Comparison of ENCODE assay signal across 15 cellular contexts in the genomic region with DNA sequence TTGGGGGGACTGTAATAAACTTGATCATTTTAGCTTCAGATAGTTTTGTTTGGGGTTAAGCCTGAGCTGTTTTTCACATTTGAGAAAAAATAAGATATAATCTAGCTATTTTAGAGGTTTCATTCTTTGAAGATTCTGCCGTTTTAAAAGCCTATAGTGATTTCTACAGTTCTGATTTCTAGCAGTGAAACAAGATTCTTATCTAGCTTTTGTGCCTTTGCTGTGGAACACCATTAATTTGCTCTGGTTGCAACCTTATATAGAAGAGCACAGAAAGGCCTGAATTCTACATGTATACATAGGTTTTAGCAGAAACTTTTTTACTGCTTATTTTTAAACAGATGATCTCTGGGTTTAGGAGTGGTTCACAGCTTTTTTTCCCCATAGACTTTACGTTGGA. TPM values are rescaled to one million over a fixed set of nuclear protein-coding genes. Genes with fewer than 3 reads are reported as not detected.
DNase-seq lines count a peak whose midpoint lies in the region; TF ChIP-seq lines count a peak whose summit lies in the region.
"Had no signal": no experiment of that assay in that cellular context is flagged by ENCODE, and none has a peak within 500 bp of the region (broad histone marks: within the 10 kb centered on the region; RNA-seq: fewer than 3 reads in every experiment).

No MANE protein-coding gene starts in this region.

- no peaks in the 10 kb centered on the region for H3K36me3 Mint-ChIP-seq in brain

- no peaks in the 10 kb centered on the region for H3K9me3 ChIP-seq in mucosa of stomach (ENCODE audit: control insufficient read depth, low read length)
- no peaks in the 10 kb centered on the region for H3K9me3 ChIP-seq in suprapubic skin

- H3K27me3 ChIP-seq in ACC112 (ENCODE audit: insufficient read depth, low read length) (no peaks in the 10 kb centered on the region), mucosa of stomach (ENCODE audit: control insufficient read depth, insufficient read depth, low read length) (no peaks in the 10 kb centered on the region), suprapubic skin (no peaks in the 10 kb centered on the region)

- peaks cover 3% of the 10 kb centered on the region for H3K27me3 Mint-ChIP-seq in brain

- TF ChIP-seq EP300 in suprapubic skin (IDR thresholded peaks at IDR 0.05), result no peak

- peak overlapping the region in 2 of 5 experiments; percentile 44 to 76 for H3K4me3 Mint-ChIP-seq in brain
- H3K4me3 Mint-ChIP-seq: GM23338 had no signal

- TF ChIP-seq CTCF in brain (conservative IDR thresholded peaks at IDR 0.05) (no peak), suprapubic skin (IDR thresholded peaks at IDR 0.05) (no peak), GM10266 (IDR thresholded peaks at IDR 0.05; ENCODE audit: control insufficient read depth, insufficient read depth, low read depth, missing control alignments) (no peak)

- WGBS in suprapubic skin, result 76% methylated on average over 2 of the region's 2 CpGs

- H3K36me3 ChIP-seq in ACC112 (ENCODE audit: insufficient read depth, low read length) (no peaks in the 10 kb centered on the region), mucosa of stomach (ENCODE audit: control insufficient read depth, insufficient read depth, low read length) (no peaks in the 10 kb centered on the region), suprapubic skin (no peaks in the 10 kb centered on the region)

- H3K4me1 ChIP-seq in ACC112 (ENCODE audit: control insufficient read depth, insufficient read depth, low read length, unreplicated experiment) (peaks cover 42% of the 10 kb centered on the region), mucosa of stomach (ENCODE audit: control insufficient read depth, insufficient read depth, low read length) (peaks cover 29% of the 10 kb centered on the region), suprapubic skin (peaks cover 12% of the 10 kb centered on the region)

- H3K9ac ChIP-seq in mucosa of stomach (ENCODE audit: low read length), result peak overlapping the region; percentile 19

- H3K27ac ChIP-seq in ACC112 (ENCODE audit: low read depth, low read length) (peak overlapping the region; percentile 35), suprapubic skin (no peak overlapping the region)
- H3K27ac ChIP-seq: epithelial cell of prostate had no signal

- H3K4me3 ChIP-seq in ACC112 (ENCODE audit: low read depth, low read length), result peak overlapping the region; percentile 73; the same call in 1 of the 2 replicates
- no peak overlapping the region for H3K4me3 ChIP-seq in Jurkat, Clone E6-1 (ENCODE audit: low read length)
- H3K4me3 ChIP-seq in mucosa of stomach (ENCODE audit: low read length), result no peak overlapping the region
- H3K4me3 ChIP-seq in suprapubic skin, result no peak overlapping the region
- H3K4me3 ChIP-seq: GM23338 had no signal

- peak overlapping the region in 3 of 5 experiments; percentile 62 to 86 (median 82) for H3K27ac Mint-ChIP-seq in brain
- H3K27ac Mint-ChIP-seq: GM23338 had no signal

- H2AFZ ChIP-seq in ACC112 (ENCODE audit: low read length, unreplicated experiment), result no peak overlapping the region
- H2AFZ ChIP-seq: GM23338 had no signal

- no peaks in the 10 kb centered on the region for H3K9me3 Mint-ChIP-seq in brain
- H3K9me3 Mint-ChIP-seq: GM23338 had no signal

- peaks cover 22% of the 10 kb centered on the region for H3K79me2 ChIP-seq in ACC112 (ENCODE audit: control insufficient read depth, insufficient read depth, low read length, unreplicated experiment)

- TF ChIP-seq POLR2A in suprapubic skin (IDR thresholded peaks at IDR 0.05), result no peak

- H3K4me1 Mint-ChIP-seq in brain, result peaks cover 40% of the 10 kb centered on the region

- peak; percentile 68 for DNase-seq in Jurkat, Clone E6-1 (ENCODE audit: low read depth, low spot score)
- DNase-seq in suprapubic skin (ENCODE audit: low spot score in 2 of 2) (no peak), GM10266 (ENCODE audit: extremely low spot score) (no peak)
- DNase-seq in activated effector memory CD4-positive, alpha-beta T cell treated with Interleukin-2 at 50 U/mL for 16 hours, result no peak
- no peak for DNase-seq in NK-92 treated with Interleukin-12 subunit alpha and Interleukin-12 subunit beta, amount 100 ng/mL, for 24 hours (lab: John Stamatoyannopoulos, UW)
- DNase-seq: activated CD4-positive, CD25-positive, alpha-beta regulatory T cell treated with anti-CD3 and anti-CD28 coated beads, Interleukin-2, amount 50 U/mL, for 72 hours; NCI-H187; NCI-H510A; stimulated activated CD4-positive, alpha-beta T cell treated with anti-CD3 and anti-CD28 coated beads, Interleukin-12 subunit alpha, Interleukin-12 subunit beta, amount 100 ng/mL, for 4 hours; stimulated activated naive CD4-positive, alpha-beta T cell treated with Interleukin-2 at 50 U/mL for 16 hours had no signal

RNA-seq across cellular contexts. Expression of gene HTR2B, which starts 0.4 kb away (rescaled TPM):
- polyA plus RNA-seq in Jurkat, Clone E6-1 (2012; ENCODE audit: insufficient read depth, insufficient read length), result not detected
- not detected for polyA plus RNA-seq in brain (ENCODE audit: insufficient read depth, low read depth, low replicate concordance)
- not detected for total RNA-seq in suprapubic skin
- total RNA-seq: GM23338 had no signal
